21 cellular contexts compared by ENCODE assay signal in the genomic region with DNA sequence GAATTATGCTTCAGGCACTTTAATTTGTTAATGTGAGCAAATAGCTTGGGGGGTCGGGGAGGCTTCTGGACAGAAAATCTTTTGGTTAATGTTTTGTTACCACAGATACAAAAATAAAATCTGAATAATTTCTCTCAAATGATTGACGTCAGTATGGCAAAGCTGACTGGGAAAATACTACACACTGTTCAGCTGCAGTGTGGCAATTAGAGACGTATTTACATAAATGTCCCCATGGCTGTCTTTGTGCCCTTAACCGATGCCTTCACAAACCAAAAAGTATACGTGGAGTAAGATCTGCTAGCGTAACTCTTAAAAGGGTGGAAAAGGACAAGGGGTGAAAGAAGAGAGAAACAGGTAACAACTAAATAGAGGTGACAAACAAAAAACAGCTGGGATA.
A peak's percentile ranks its signal among the peaks of the same experiment; 100 is the strongest.
DNase-seq lines count a peak whose midpoint lies in the region; ATAC-seq, FAIRE-seq and TF ChIP-seq lines count a peak whose summit lies in the region.
"Had no signal": no experiment of that assay in that cellular context is flagged by ENCODE, and none has a peak within 500 bp of the region (broad histone marks: within the 10 kb centered on the region; RNA-seq: fewer than 3 reads in every experiment).

No MANE protein-coding gene starts in this region.

- in situ Hi-C loops in K562 (cut with MboI) = no loop called here

- no peak overlapping the region for H3K4me3 ChIP-seq in K562
- no peak overlapping the region for H3K4me3 ChIP-seq in skeletal muscle tissue (ENCODE audit: low read length in 3 of 3)
- H3K4me3 ChIP-seq: GM23248, SJSA1 had no signal

- H3K27me3 ChIP-seq in K562 (ENCODE audit: control insufficient read depth in 2 of 2, insufficient read depth in 2 of 2, low read length in 2 of 2) (no peaks in the 10 kb centered on the region), skeletal muscle tissue (ENCODE audit: control insufficient read depth in 3 of 3, insufficient read depth in 3 of 3, low read length in 3 of 3) (no peaks in the 10 kb centered on the region)
- H3K27me3 ChIP-seq: SJSA1 had no signal

- TF ChIP-seq EP300 in K562 (IDR thresholded peaks at IDR 0.05; ENCODE audit: low read length) = no peak

- no peak overlapping the region for H3K4me2 ChIP-seq in K562 (ENCODE audit: insufficient read depth, low read length)

- CTCF ChIA-PET in K562 (lab: Yijun Ruan, JAX; ENCODE audit: low intra/inter-chr PET ratio) = no interaction called here

- H2AFZ ChIP-seq in K562 (ENCODE audit: low read depth, low read length) = no peak overlapping the region
- H2AFZ ChIP-seq: GM23248 had no signal

- peaks cover 25% of the 10 kb centered on the region for H3K4me1 Mint-ChIP-seq in nephron

- DNase-seq in NCI-H146 (lab: John Stamatoyannopoulos, UW) (peak; percentile 52), NCI-H146 treated with DMSO at 0.1 percent for 48 hours (lab: John Stamatoyannopoulos, UW; ENCODE audit: unreplicated experiment) (no peak), K562 (ENCODE audit: extremely low read depth in 1 of 4, low spot score in 3 of 4) (no peak), SIG-M5 treated with dmso at 0.1 percent for 504 hours (lab: John Stamatoyannopoulos, UW; ENCODE audit: unreplicated experiment) (no peak)
- DNase-seq: DMS 273 treated with DMSO at 0.1 percent for 48 hours; GDM1; GM23248; MM.1S; NCI-H1105 treated with DMSO at 0.1 percent for 48 hours; NCI-H187 treated with DMSO at 0.1 percent for 48 hours; NCI-H345; NK-92 treated with Interleukin-12 subunit alpha and Interleukin-12 subunit beta, amount 100 ng/mL, for 24 hours; OCI-M1; RPMI8226 had no signal

- H3K9ac ChIP-seq in K562 (ENCODE audit: insufficient read depth in 1 of 2, low read depth in 2 of 2, low read length in 2 of 2) (no peak overlapping the region), skeletal muscle tissue (ENCODE audit: low read depth in 1 of 3, low read length in 3 of 3) (no peak overlapping the region)
- H3K9ac ChIP-seq: GM23248 had no signal

- H3K27me3 Mint-ChIP-seq in nephron (ENCODE audit: low read depth) = no peaks in the 10 kb centered on the region

- no peaks in the 10 kb centered on the region for H4K20me1 ChIP-seq in K562 (replicated peaks; ENCODE audit: control insufficient read depth, insufficient read depth, low read length)

- 90% methylated on average over 6 of the region's 6 CpGs for WGBS in K562 (ENCODE audit: insufficient coverage, low coverage, missing lambda C conversion rate)

- H3K9me3 ChIP-seq in K562 (replicated peaks; ENCODE audit: control insufficient read depth, insufficient read depth, low read depth, low read length) = no peaks in the 10 kb centered on the region
- H3K9me3 ChIP-seq in skeletal muscle tissue (ENCODE audit: control insufficient read depth in 3 of 3, low read length in 3 of 3) = no peaks in the 10 kb centered on the region
- H3K9me3 ChIP-seq: SJSA1 had no signal

- peaks cover 0 to 3% of the 10 kb centered on the region in 2 experiments; a peak in 1 of 5 replicates for H3K4me1 ChIP-seq in K562 (replicated peaks in 1 of 2; ENCODE audit: control insufficient read depth in 2 of 2, insufficient read depth in 2 of 2, low read length in 2 of 2)
- peaks cover 4 to 9% (median 9%) of the 10 kb centered on the region in 3 donors for H3K4me1 ChIP-seq in skeletal muscle tissue (ENCODE audit: control insufficient read depth in 3 of 3, insufficient read depth in 3 of 3, low read length in 3 of 3)
- H3K4me1 ChIP-seq: SJSA1 had no signal

- peaks cover 67% of the 10 kb centered on the region; the same call in 2 of the 3 replicates for H3K36me3 ChIP-seq in K562 (ENCODE audit: control insufficient read depth, insufficient read depth, low read length)
- peaks cover 0 to 16% (median 13%) of the 10 kb centered on the region in 3 donors for H3K36me3 ChIP-seq in skeletal muscle tissue (ENCODE audit: control insufficient read depth in 3 of 3, insufficient read depth in 3 of 3, low read length in 3 of 3)

- H3K9me3 Mint-ChIP-seq in nephron = no peaks in the 10 kb centered on the region

- ATAC-seq in K562 = no peak
- no peak for ATAC-seq in HG02852 (IDR thresholded peaks at IDR 0.05; ENCODE audit: unreplicated experiment)
- ATAC-seq in GM18909 (IDR thresholded peaks at IDR 0.05; ENCODE audit: poor library complexity, unreplicated experiment) = no peak

- H3K4me3 Mint-ChIP-seq in nephron = no peak overlapping the region

- H3K9me1 ChIP-seq in K562 (ENCODE audit: control insufficient read depth, insufficient read depth, low read length) = no peaks in the 10 kb centered on the region

- intact Hi-C loops in K562 (cut with micrococcal nuclease) = no loop called here

- no peak for TF ChIP-seq CTCF in K562 (IDR thresholded peaks at IDR 0.05 in 2 of 3, conservative IDR thresholded peaks at IDR 0.05 in 1 of 3; ENCODE audit: insufficient read depth in 2 of 3, low read depth in 1 of 3, low read length in 3 of 3)
- TF ChIP-seq CTCF in nephron (IDR thresholded peaks at IDR 0.05; ENCODE audit: unreplicated experiment in 3 of 3) = no peak

- peak overlapping the region; percentile 21 to 95 (median 90) for H3K27ac Mint-ChIP-seq in nephron

- peaks cover 64% of the 10 kb centered on the region for H3K36me3 Mint-ChIP-seq in nephron (ENCODE audit: low read depth)

- H3K27ac ChIP-seq in K562 (ENCODE audit: extremely low read depth, low read depth, low read length) (no peak overlapping the region), skeletal muscle tissue (ENCODE audit: low read depth, low read length) (peak overlapping the region; percentile 12)
- H3K27ac ChIP-seq: GM23248, SJSA1 had no signal

- no peaks in the 10 kb centered on the region for H3K79me2 ChIP-seq in K562 (ENCODE audit: control insufficient read depth, insufficient read depth, low read length)

- no peak for FAIRE-seq in K562 (lab: Jason Lieb, UNC)
- FAIRE-seq: GM12891, GM18507 had no signal

- TF ChIP-seq RAD21 in K562 (CRISPR knock-in tag; conservative IDR thresholded peaks at IDR 0.05 in 1 of 2, IDR thresholded peaks at IDR 0.05 in 1 of 2) = no peak

- no peak for TF ChIP-seq POLR2A in K562 (conservative IDR thresholded peaks at IDR 0.05)

- POLR2A ChIA-PET in K562 (lab: Yijun Ruan, JAX) = interaction anchor here (0.5 to 0.9 kb wide), 2 partner anchors 9 to 114 kb away, joined by 3 read pairs; no protein-coding TSS in a partner anchor

- BruUV-seq in K562 (replicated peaks; lab: Mats Ljungman, UMichigan) = TSS peak; percentile 29

TF ChIP-seq in K562, 482 proteins besides CTCF, POLR2A, EP300 and RAD21:
- TF ChIP-seq BHLHE40 (IDR thresholded peaks at IDR 0.05; ENCODE audit: low read length) = no peak
